ENCODE assay signal across 9 cellular contexts in the genomic region with DNA sequence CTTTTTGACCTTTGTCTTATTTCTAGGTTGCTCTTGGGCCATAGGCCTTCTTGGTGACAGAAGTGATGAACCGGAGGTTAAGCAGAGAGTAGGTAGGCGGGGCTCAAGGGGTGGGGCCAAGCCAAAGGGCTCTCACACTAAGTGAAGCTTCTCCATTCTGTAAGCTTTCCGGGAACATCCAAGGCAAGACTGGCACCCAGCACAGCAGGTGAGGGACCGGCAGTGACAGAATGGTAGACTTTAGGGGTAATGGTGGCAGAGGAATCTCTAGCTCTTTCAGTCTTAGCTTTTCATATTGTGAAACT. TPM values are rescaled to one million over a fixed set of nuclear protein-coding genes. Genes with fewer than 3 reads are reported as not detected.
A peak's percentile ranks its signal among the peaks of the same experiment; 100 is the strongest.
DNase-seq lines count a peak whose midpoint lies in the region; TF ChIP-seq lines count a peak whose summit lies in the region.
"Had no signal": no experiment of that assay in that cellular context is flagged by ENCODE, and none has a peak within 500 bp of the region (broad histone marks: within the 10 kb centered on the region; RNA-seq: fewer than 3 reads in every experiment).

Gene TNFAIP8L2 (plus strand): TSS at position 135 of the 305 bp plus-strand sequence. CDS start 2,049 bp downstream, outside the sequence.

- H4K20me1 ChIP-seq in KMS-11 (ENCODE audit: insufficient read depth), result no peaks in the 10 kb centered on the region

- H3K36me3 ChIP-seq in KMS-11 (ENCODE audit: insufficient read depth) (no peaks in the 10 kb centered on the region), esophagus muscularis mucosa (peaks cover 13 to 61% (median 49%) of the 10 kb centered on the region in 4 donors), uterus (no peaks in the 10 kb centered on the region)

- peak within 1 kb of the TSS; percentile 38 for H2AFZ ChIP-seq in KMS-11 (ENCODE audit: low read depth)

- H3K36me3 Mint-ChIP-seq in osteocyte (ENCODE audit: unreplicated experiment), result peaks cover 19% of the 10 kb centered on the region

- intact Hi-C loops in esophagus muscularis mucosa (cut with DNase I) (loop anchor here (2.0 to 5.0 kb wide), 2 partner anchors 58 to 129 kb away; no protein-coding TSS in a partner anchor), uterus (cut with DNase I; ENCODE audit: low total_unique reads) (loop anchor here (10.0 kb wide), 1 partner anchor 52 kb away; no protein-coding TSS in a partner anchor)

- H3K27ac ChIP-seq in KMS-11 (no peak within 1 kb of the TSS), esophagus muscularis mucosa (replicated peaks in 1 of 4) (peak within 1 kb of the TSS in 2 of 4 donors; percentile 3 to 25), uterus (no peak within 1 kb of the TSS)
- H3K27ac ChIP-seq: 22Rv1 had no signal

- H3K4me3 ChIP-seq in KMS-11 (IDR thresholded peaks at IDR 0.05; ENCODE audit: insufficient read depth, low read depth, low read length) (peak within 1 kb of the TSS; percentile 65), esophagus muscularis mucosa (peak within 1 kb of the TSS; percentile 27 to 46 (median 32)), uterus (no peak within 1 kb of the TSS)

- no peaks in the 10 kb centered on the region for H3K4me1 Mint-ChIP-seq in osteocyte (ENCODE audit: unreplicated experiment)

- H3K4me1 ChIP-seq in KMS-11 (ENCODE audit: low read depth, poor library complexity, severe bottlenecking) (peaks cover 22% of the 10 kb centered on the region), esophagus muscularis mucosa (peaks cover 5 to 19% (median 17%) of the 10 kb centered on the region in 4 donors), uterus (no peaks in the 10 kb centered on the region)

- H3K79me2 ChIP-seq in KMS-11 (ENCODE audit: insufficient read depth, low read depth), result no peaks in the 10 kb centered on the region

- no peaks in the 10 kb centered on the region for H3K27me3 ChIP-seq in KMS-11 (ENCODE audit: insufficient read depth, low read depth)
- H3K27me3 ChIP-seq in esophagus muscularis mucosa, result no peaks in the 10 kb centered on the region
- H3K27me3 ChIP-seq in uterus, result no peaks in the 10 kb centered on the region

- H3K27me3 Mint-ChIP-seq in osteocyte (ENCODE audit: unreplicated experiment), result no peaks in the 10 kb centered on the region

- H3K27ac Mint-ChIP-seq in osteocyte (ENCODE audit: unreplicated experiment), result no peak within 1 kb of the TSS

- TF ChIP-seq POLR2A in esophagus muscularis mucosa (IDR thresholded peaks at IDR 0.05; ENCODE audit: low read depth), result no peak
- TF ChIP-seq POLR2A in uterus (IDR thresholded peaks at IDR 0.05), result no peak

- WGBS in esophagus muscularis mucosa, result 64% methylated on average over 4 of the region's 4 CpGs

- no peak within 1 kb of the TSS for H3K9ac ChIP-seq in KMS-11

- H3K9me3 ChIP-seq in esophagus muscularis mucosa, result no peaks in the 10 kb centered on the region
- no peaks in the 10 kb centered on the region for H3K9me3 ChIP-seq in uterus

- H3K4me2 ChIP-seq in KMS-11, result peak within 1 kb of the TSS; percentile 16

- no peaks in the 10 kb centered on the region for H3K9me3 Mint-ChIP-seq in osteocyte (ENCODE audit: unreplicated experiment)

- no peak for TF ChIP-seq CTCF in KMS-11 (conservative IDR thresholded peaks at IDR 0.05; ENCODE audit: low read depth, low read length)
- TF ChIP-seq CTCF in esophagus muscularis mucosa (IDR thresholded peaks at IDR 0.05), result no peak
- no peak for TF ChIP-seq CTCF in osteocyte (IDR thresholded peaks at IDR 0.05)
- no peak for TF ChIP-seq CTCF in uterus (IDR thresholded peaks at IDR 0.05)

- H3K4me3 Mint-ChIP-seq in osteocyte (ENCODE audit: unreplicated experiment), result no peak within 1 kb of the TSS

- TF ChIP-seq EP300 in esophagus muscularis mucosa (IDR thresholded peaks at IDR 0.05), result no peak

- DNase-seq in DMS 273 (lab: John Stamatoyannopoulos, UW; ENCODE audit: unreplicated experiment) (peak; percentile 92), DMS 273 treated with DMSO at 0.1 percent for 48 hours (lab: John Stamatoyannopoulos, UW) (no peak), esophagus muscularis mucosa (ENCODE audit: extremely low spot score) (no peak), osteocyte (ENCODE audit: extremely low spot score, unreplicated experiment) (no peak), uterus (no peak)
- peak; percentile 91 to 92 for DNase-seq in activated CD4-positive, alpha-beta T cell treated with anti-CD3 and anti-CD28 coated beads, Interleukin-2, amount 50 U/mL, for 48 hours
- DNase-seq in stimulated activated CD4-positive, alpha-beta T cell treated with anti-CD3 and anti-CD28 coated beads, Interleukin-1b, Interleukin-23, amount 100 ng/mL, for 4 hours (ENCODE audit: low read depth in 2 of 2), result peak; percentile 54 to 70

RNA-seq across cellular contexts. Expression of gene TNFAIP8L2, which starts in this region (rescaled TPM):
- total RNA-seq in esophagus muscularis mucosa, result 1 to 10 TPM; 2.8 to 8.3 (median 5.0) TPM
- not detected in 2 replicates for total RNA-seq in osteocyte
- total RNA-seq in uterus, result 10 to 100 TPM in 1 of 4 donors, 1 to 10 TPM in 3; 1.0 to 27.1 (median 3.1) TPM

Comparison
In these comparisons a context has a peak if more than half of its experiments do, and no peak if none do; other contexts are left out.
1. DNase-seq: peak in DMS 273 (single experiment), activated CD4-positive, alpha-beta T cell treated with anti-CD3 and anti-CD28 coated beads, Interleukin-2, amount 50 U/mL, for 48 hours (2 of 2) and stimulated activated CD4-positive, alpha-beta T cell treated with anti-CD3 and anti-CD28 coated beads, Interleukin-1b, Interleukin-23, amount 100 ng/mL, for 4 hours (2 of 2); none in DMS 273 treated with DMSO at 0.1 percent for 48 hours (single experiment), esophagus muscularis mucosa (single experiment), osteocyte (single experiment) and uterus (0 of 2).
2. H3K4me3 ChIP-seq: peak in KMS-11 (single experiment) and esophagus muscularis mucosa (4 of 4); none in uterus (0 of 2).